ENCODE assay signal across 9 cellular contexts in the genomic region with DNA sequence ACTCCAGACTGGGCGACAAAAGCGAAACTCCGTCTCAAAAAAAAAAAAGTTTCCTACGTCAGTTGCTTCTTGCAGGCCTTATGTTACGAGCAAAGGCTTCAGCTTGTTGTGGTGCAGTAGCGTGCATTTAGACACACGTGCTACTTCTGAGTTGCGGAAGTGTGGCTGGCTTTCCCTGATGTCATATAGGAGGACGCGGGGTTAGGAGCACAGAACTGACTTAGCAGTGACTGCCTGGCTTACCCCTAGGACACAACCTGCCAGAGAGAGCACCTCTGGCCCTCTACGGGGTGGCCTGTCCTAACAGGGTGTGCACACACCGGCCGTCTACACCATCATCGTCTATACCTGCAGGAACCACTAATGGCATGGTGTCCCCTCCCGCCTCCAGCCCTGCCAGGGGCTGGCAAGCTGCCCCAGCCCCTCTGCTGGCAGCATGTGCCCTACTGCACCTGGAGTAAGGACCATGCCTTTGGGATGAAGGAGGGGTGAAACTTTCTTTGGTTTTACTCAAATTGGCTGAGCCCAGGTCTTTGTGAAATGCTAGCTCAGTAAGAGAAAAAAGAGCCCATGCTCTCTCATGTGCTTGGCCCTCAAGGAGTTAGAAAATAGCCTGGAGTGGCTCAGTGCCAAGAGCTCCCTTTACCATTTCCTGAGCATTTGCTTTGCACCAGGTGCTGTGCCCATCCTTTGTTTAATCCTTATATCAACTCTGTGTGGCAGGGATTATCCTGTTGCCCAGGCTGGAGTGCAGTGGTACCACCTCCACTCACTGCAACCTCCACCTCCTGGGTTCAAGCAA. TPM values are rescaled to one million over a fixed set of nuclear protein-coding genes. Genes with fewer than 3 reads are reported as not detected.
DNase-seq lines count a peak whose midpoint lies in the region; ATAC-seq and TF ChIP-seq lines count a peak whose summit lies in the region.
"Had no signal": no experiment of that assay in that cellular context is flagged by ENCODE, and none has a peak within 500 bp of the region (broad histone marks: within the 10 kb centered on the region; RNA-seq: fewer than 3 reads in every experiment).

No MANE protein-coding gene starts in this region.

- no peak overlapping the region for H3K4me3 Mint-ChIP-seq in glutamatergic neuron (ENCODE audit: unreplicated experiment)

- no peak for TF ChIP-seq CTCF in A673 (conservative IDR thresholded peaks at IDR 0.05; ENCODE audit: low read depth, low read length)
- no peak for TF ChIP-seq CTCF in glutamatergic neuron (IDR thresholded peaks at IDR 0.05; ENCODE audit: partially characterized antibody, unreplicated experiment)
- no peak for TF ChIP-seq CTCF in coronary artery (IDR thresholded peaks at IDR 0.05)

- H3K27me3 ChIP-seq in A673 (replicated peaks; ENCODE audit: insufficient read depth, low read depth, low read length, poor library complexity): no peaks in the 10 kb centered on the region
- no peaks in the 10 kb centered on the region for H3K27me3 ChIP-seq in effector memory CD4-positive, alpha-beta T cell (replicated peaks; ENCODE audit: control insufficient read depth, insufficient read depth, low read length, poor library complexity, severe bottlenecking)

- POLR2A ChIA-PET in A673 (lab: Charles Lee; ENCODE audit: low non-redundant PET): interaction anchor here (0.6 kb wide), 1 partner anchor 133 kb away, joined by 9 read pairs; a partner anchor contains a TSS

- no peaks in the 10 kb centered on the region for H3K9me3 ChIP-seq in A673 (ENCODE audit: low read depth, low read length, poor library complexity, severe bottlenecking)
- H3K9me3 ChIP-seq in effector memory CD4-positive, alpha-beta T cell (ENCODE audit: control insufficient read depth, low read length): no peaks in the 10 kb centered on the region

- intact Hi-C loops in A673 (cut with micrococcal nuclease; ENCODE audit: unreplicated experiment): no loop called here

- H3K9me3 Mint-ChIP-seq in glutamatergic neuron (ENCODE audit: unreplicated experiment): no peaks in the 10 kb centered on the region

- H3K27ac ChIP-seq in A673 (ENCODE audit: low read depth, low read length, poor library complexity, severe bottlenecking) (no peak overlapping the region), coronary artery (no peak overlapping the region)
- H3K27ac ChIP-seq in effector memory CD4-positive, alpha-beta T cell (ENCODE audit: insufficient read depth, low read length, poor library complexity, severe bottlenecking): peak overlapping the region; percentile 96

- no peaks in the 10 kb centered on the region for H3K36me3 ChIP-seq in A673 (ENCODE audit: insufficient read depth, low read length, poor library complexity, severe bottlenecking)
- H3K36me3 ChIP-seq in effector memory CD4-positive, alpha-beta T cell (ENCODE audit: control insufficient read depth, insufficient read depth, low read length): no peaks in the 10 kb centered on the region

- peaks cover 5% of the 10 kb centered on the region for H3K36me3 Mint-ChIP-seq in glutamatergic neuron (ENCODE audit: unreplicated experiment)

- no peak overlapping the region for H3K27ac Mint-ChIP-seq in glutamatergic neuron (ENCODE audit: unreplicated experiment)

- H3K27me3 Mint-ChIP-seq in glutamatergic neuron (ENCODE audit: unreplicated experiment): peaks cover 4% of the 10 kb centered on the region

- BruUV-seq in A673 (replicated peaks; lab: Mats Ljungman, UMichigan): no TSS peak

- H3K4me3 ChIP-seq in A673 (ENCODE audit: low read depth, low read length, poor library complexity, severe bottlenecking) (no peak overlapping the region), coronary artery (no peak overlapping the region)
- no peak overlapping the region for H3K4me3 ChIP-seq in effector memory CD4-positive, alpha-beta T cell (ENCODE audit: insufficient read depth, low read depth, low read length, poor library complexity, severe bottlenecking)

- no peak for ATAC-seq in GM21447 (IDR thresholded peaks at IDR 0.05; ENCODE audit: unreplicated experiment)

- peaks cover 7% of the 10 kb centered on the region for H3K4me1 Mint-ChIP-seq in glutamatergic neuron (ENCODE audit: low read depth, unreplicated experiment)

- DNase-seq in A673 (ENCODE audit: low spot score): peak; percentile 44
- peak; percentile 34 for DNase-seq in NCI-H2081 treated with DMSO at 0.1 percent for 48 hours (lab: John Stamatoyannopoulos, UW)
- DNase-seq in activated CD4-positive, alpha-beta T cell treated with anti-CD3 and anti-CD28 coated beads, Interleukin-2, amount 50 U/mL, for 24 hours (ENCODE audit: low read depth in 1 of 2, low spot score in 1 of 2): peak; percentile 37 to 79
- DNase-seq in effector memory CD4-positive, alpha-beta T cell: peak; percentile 79 to 83 (median 83)
- no peak for DNase-seq in D341Med (ENCODE audit: low spot score)
- DNase-seq in glutamatergic neuron: no peak
- no peak for DNase-seq in coronary artery (ENCODE audit: low spot score)
- DNase-seq: hippocampal formation had no signal

- peaks cover 23% of the 10 kb centered on the region for H3K4me1 ChIP-seq in A673 (ENCODE audit: insufficient read depth, low read length, poor library complexity, severe bottlenecking)
- peaks cover 78% of the 10 kb centered on the region for H3K4me1 ChIP-seq in effector memory CD4-positive, alpha-beta T cell (ENCODE audit: control insufficient read depth, insufficient read depth, low read length, poor library complexity, severe bottlenecking)

- CTCF ChIA-PET in A673 (lab: Charles Lee): no interaction called here

RNA-seq across cellular contexts. Expression of a gene that starts 1.7 kb away (rescaled TPM):
- total RNA-seq in A673 (2021) (0.15 and 0.30 TPM in 2 replicates), glutamatergic neuron (ENCODE audit: unreplicated experiment) (not detected)

Comparison
In these comparisons a context has a peak if more than half of its experiments do, and no peak if none do; other contexts are left out.
1. DNase-seq: peak in A673 (single experiment), NCI-H2081 treated with DMSO at 0.1 percent for 48 hours (single experiment), activated CD4-positive, alpha-beta T cell treated with anti-CD3 and anti-CD28 coated beads, Interleukin-2, amount 50 U/mL, for 24 hours (2 of 2) and effector memory CD4-positive, alpha-beta T cell (3 of 3); none in D341Med (single experiment), glutamatergic neuron (single experiment) and coronary artery (single experiment).